ENCODE assay signal across 16 cellular contexts in the genomic region with DNA sequence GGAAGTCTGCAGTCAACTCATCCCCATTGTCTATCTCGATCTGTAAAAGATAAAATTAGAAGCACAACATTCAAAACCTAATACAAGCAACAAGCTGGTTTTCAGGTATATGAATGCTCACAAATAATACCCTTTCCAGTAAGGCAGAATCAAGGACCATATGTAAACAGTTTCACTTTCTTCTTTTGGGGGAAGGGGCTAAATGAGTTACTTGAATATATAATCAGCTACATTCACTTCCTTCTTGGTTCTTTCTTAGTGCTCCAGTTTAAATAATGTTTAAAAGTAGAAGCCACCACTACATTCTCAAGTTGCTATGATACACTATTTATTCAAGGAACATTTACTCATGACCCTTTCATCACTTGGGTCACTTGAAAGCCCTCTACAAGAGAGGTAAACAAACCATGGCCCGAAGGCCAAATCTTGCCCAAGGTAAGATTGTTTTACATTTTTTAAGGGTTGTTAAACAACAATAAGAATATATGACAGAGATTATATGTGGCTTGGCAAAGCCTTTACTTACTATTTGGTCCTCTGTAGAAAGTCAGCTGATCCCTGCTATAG. TPM values are rescaled to one million over a fixed set of nuclear protein-coding genes. Genes with fewer than 3 reads are reported as not detected.
DNase-seq lines count a peak whose midpoint lies in the region; ATAC-seq and TF ChIP-seq lines count a peak whose summit lies in the region.
"Had no signal": no experiment of that assay in that cellular context is flagged by ENCODE, and none has a peak within 500 bp of the region (broad histone marks: within the 10 kb centered on the region; RNA-seq: fewer than 3 reads in every experiment).

No MANE protein-coding gene starts in this region.

- H3K9me3 ChIP-seq in OCI-LY3 (ENCODE audit: insufficient read depth, low read length) (no peaks in the 10 kb centered on the region), lower lobe of right lung (no peaks in the 10 kb centered on the region), neuronal stem cell (replicated peaks in 1 of 2; ENCODE audit: control insufficient read depth in 2 of 2, insufficient read depth in 1 of 2, low read depth in 1 of 2, low read length in 2 of 2) (no peaks in the 10 kb centered on the region)

- H3K27me3 ChIP-seq in OCI-LY3 (ENCODE audit: low read depth, low read length) (no peaks in the 10 kb centered on the region), lower lobe of right lung (ENCODE audit: low read depth) (no peaks in the 10 kb centered on the region), neuronal stem cell (ENCODE audit: control insufficient read depth in 3 of 3, insufficient read depth in 3 of 3, low read depth in 1 of 3, low read length in 3 of 3) (no peaks in the 10 kb centered on the region)

- no peak overlapping the region for H2AK5ac ChIP-seq in neuronal stem cell (ENCODE audit: low read depth, low read length)

- H3K4me1 ChIP-seq in OCI-LY3 (ENCODE audit: low read length) (peaks cover 24% of the 10 kb centered on the region), lower lobe of right lung (no peaks in the 10 kb centered on the region), neuronal stem cell (ENCODE audit: control insufficient read depth in 2 of 2, insufficient read depth in 1 of 2, low read depth in 1 of 2, low read length in 2 of 2) (no peaks in the 10 kb centered on the region)

- H3K14ac ChIP-seq in neuronal stem cell (ENCODE audit: low read length) = no peak overlapping the region

- H3K4me2 ChIP-seq in OCI-LY3 (ENCODE audit: low read length) (peak overlapping the region; percentile 59), neuronal stem cell (ENCODE audit: insufficient read depth, low read length, poor library complexity, severe bottlenecking) (no peak overlapping the region)

- H3K9ac ChIP-seq in OCI-LY3 (ENCODE audit: low read length) = no peak overlapping the region
- no peak overlapping the region for H3K9ac ChIP-seq in neuronal stem cell (ENCODE audit: low read depth, low read length, poor library complexity)

- H4K20me1 ChIP-seq in OCI-LY3 (ENCODE audit: insufficient read depth, low read length) = no peaks in the 10 kb centered on the region

- H4K8ac ChIP-seq in neuronal stem cell (ENCODE audit: low read depth, low read length) = no peak overlapping the region

- WGBS in neuronal stem cell (ENCODE audit: extremely low coverage in 2 of 2, insufficient read length in 2 of 2, insufficient replicate concordance in 1 of 2), 2 donors = no CpG with 5 or more reads among the region's 2 CpGs

- peak overlapping the region; percentile 22; the same call in 1 of the 2 replicates for H3K4me3 ChIP-seq in OCI-LY3 (ENCODE audit: low read length)
- H3K4me3 ChIP-seq in lower lobe of right lung = no peak overlapping the region
- no peak overlapping the region for H3K4me3 ChIP-seq in neuronal stem cell (ENCODE audit: low read length in 2 of 2)

- H3K18ac ChIP-seq in neuronal stem cell (ENCODE audit: low read length) = no peak overlapping the region

- H3K79me1 ChIP-seq in neuronal stem cell (ENCODE audit: low read depth, low read length) = no peaks in the 10 kb centered on the region

- H2BK120ac ChIP-seq in neuronal stem cell (ENCODE audit: low read depth, low read length) = no peak overlapping the region

- H3K79me2 ChIP-seq in OCI-LY3 (ENCODE audit: low read length) = no peaks in the 10 kb centered on the region

- TF ChIP-seq CTCF in OCI-LY3 (IDR thresholded peaks at IDR 0.05; ENCODE audit: low read depth, low read length) (no peak), lower lobe of right lung (IDR thresholded peaks at IDR 0.05) (no peak)

- no peak overlapping the region for H2AFZ ChIP-seq in OCI-LY3 (ENCODE audit: low read depth, low read length)
- H2AFZ ChIP-seq in neuronal stem cell (ENCODE audit: low read length) = no peak overlapping the region

- ATAC-seq in HG02623 (IDR thresholded peaks at IDR 0.05; ENCODE audit: unreplicated experiment) (peak; percentile 53), lower lobe of right lung (peak; percentile 92 to 97), GM21515 (IDR thresholded peaks at IDR 0.05; ENCODE audit: unreplicated experiment) (no peak), HG03196 (IDR thresholded peaks at IDR 0.05; ENCODE audit: unreplicated experiment) (no peak)
- ATAC-seq: esophagus mucosa; stimulated activated naive CD8-positive, alpha-beta T cell treated with anti-CD3 and anti-CD28 coated beads, Interleukin-15, Interleukin-2, amounts not matched to agents 100 U/mL and 50 U/mL, for 24 hours; T-helper 17 cell had no signal

- no peak overlapping the region for H4K91ac ChIP-seq in neuronal stem cell (ENCODE audit: low read depth, low read length, poor library complexity)

- DNase-seq in DMS53 treated with DMSO at 0.1 percent for 48 hours (lab: John Stamatoyannopoulos, UW; ENCODE audit: unreplicated experiment) (peak; percentile 68), lower lobe of right lung (no peak), neuronal stem cell (ENCODE audit: low spot score) (no peak)
- DNase-seq: activated CD4-positive, CD25-positive, alpha-beta regulatory T cell treated with anti-CD3 and anti-CD28 coated beads, Interleukin-2, amount 50 U/mL, for 72 hours; head of caudate nucleus; kidney glomerular epithelial cell; NCI-H2081; NCI-H774; stimulated activated naive CD8-positive, alpha-beta T cell treated with anti-CD3 and anti-CD28 coated beads, Interleukin-15, Interleukin-2, amounts not matched to agents 100 U/mL and 50 U/mL, for 24 hours; T-helper 17 cell had no signal

- no peak overlapping the region for H3K4ac ChIP-seq in neuronal stem cell (ENCODE audit: low read length)

- H3K36me3 ChIP-seq in OCI-LY3 (replicated peaks; ENCODE audit: low read depth, low read length) (peaks cover 34% of the 10 kb centered on the region), lower lobe of right lung (peaks cover 66% of the 10 kb centered on the region), neuronal stem cell (replicated peaks in 1 of 2; ENCODE audit: control insufficient read depth in 2 of 2, insufficient read depth in 2 of 2, low read length in 2 of 2) (peaks cover 2 to 65% of the 10 kb centered on the region in 2 donors)

- no peak overlapping the region for H3K23ac ChIP-seq in neuronal stem cell (ENCODE audit: low read depth, low read length, poor library complexity)

- H3K27ac ChIP-seq in OCI-LY3 (ENCODE audit: low read length) (peak overlapping the region; percentile 80), lower lobe of right lung (no peak overlapping the region), neuronal stem cell (replicated peaks; ENCODE audit: low read length) (no peak overlapping the region)
- H3K27ac ChIP-seq: C4-2B had no signal

- no peak overlapping the region for H2BK5ac ChIP-seq in neuronal stem cell (ENCODE audit: low read length)

- intact Hi-C loops in lower lobe of right lung (cut with DNase I) = no loop called here

- H2BK15ac ChIP-seq in neuronal stem cell (ENCODE audit: low read length) = no peak overlapping the region

- no peak overlapping the region for H2BK12ac ChIP-seq in neuronal stem cell (ENCODE audit: low read length)

RNA-seq across cellular contexts. Expression of a gene that starts 10.3 kb away (rescaled TPM):
- total RNA-seq in lower lobe of right lung = 60.6 TPM
- polyA plus RNA-seq in neuronal stem cell (2013, experiment 1 of 2) = 33.6 TPM
- polyA plus RNA-seq in neuronal stem cell (2013, experiment 2 of 2) = 33.6 TPM

RNA-seq across cellular contexts. Expression of a gene that starts 37.0 kb away (rescaled TPM):
- 23.2 TPM for total RNA-seq in lower lobe of right lung
- 3.2 TPM for polyA plus RNA-seq in neuronal stem cell (2013, experiment 1 of 2)
- polyA plus RNA-seq in neuronal stem cell (2013, experiment 2 of 2) = 3.0 TPM

RNA-seq across cellular contexts. Expression of a gene that starts 37.2 kb away (rescaled TPM):
- total RNA-seq in lower lobe of right lung = 11.6 TPM
- polyA plus RNA-seq in neuronal stem cell (2013, experiment 1 of 2) = 13.5 TPM
- 13.8 TPM for polyA plus RNA-seq in neuronal stem cell (2013, experiment 2 of 2)

RNA-seq across cellular contexts. Expression of a gene that starts 40.1 kb away (rescaled TPM):
- total RNA-seq in lower lobe of right lung = 4.5 TPM
- polyA plus RNA-seq in neuronal stem cell (2013, experiment 1 of 2) = 0.15 TPM
- 0.28 TPM for polyA plus RNA-seq in neuronal stem cell (2013, experiment 2 of 2)

Comparison
In these comparisons a context has a peak if more than half of its experiments do, and no peak if none do; other contexts are left out.
1. ATAC-seq: peak in HG02623 (single experiment) and lower lobe of right lung (2 of 2); none in GM21515 (single experiment) and HG03196 (single experiment).